ENCODE assay signal across 14 cellular contexts in genomic region chr21:36909423-36909822, GRCh38. TPM values are rescaled to one million over a fixed set of nuclear protein-coding genes. Genes with fewer than 3 reads are reported as not detected.
DNase-seq lines count a peak whose midpoint lies in the region; FAIRE-seq and TF ChIP-seq lines count a peak whose summit lies in the region.
"Had no signal": no experiment of that assay in that cellular context is flagged by ENCODE, and none has a peak within 500 bp of the region (broad histone marks: within the 10 kb centered on the region; RNA-seq: fewer than 3 reads in every experiment).

No MANE protein-coding gene starts in this region.

- no peak overlapping the region for H2BK12ac ChIP-seq in trophoblast cell (ENCODE audit: low read length)

- no peak overlapping the region for H4K91ac ChIP-seq in trophoblast cell (ENCODE audit: low read depth, low read length)

- H3K18ac ChIP-seq in trophoblast cell (ENCODE audit: low read length), result no peak overlapping the region

- no peak overlapping the region for H2AK5ac ChIP-seq in trophoblast cell (ENCODE audit: low read length)

- no peak overlapping the region for H3K9ac ChIP-seq in trophoblast cell (ENCODE audit: low read length)

- WGBS in trophoblast cell (ENCODE audit: extremely low coverage, insufficient coverage, insufficient read length), result no CpG with 5 or more reads among the region's 5 CpGs

- H3K4me1 ChIP-seq in osteoblast (ENCODE audit: insufficient read depth, low read length), result peaks cover 21% of the 10 kb centered on the region
- H3K4me1 ChIP-seq in trophoblast cell (ENCODE audit: control insufficient read depth in 1 of 2, insufficient read depth in 2 of 2, low read length in 2 of 2), result no peaks in the 10 kb centered on the region

- no peak overlapping the region for H3K4me3 Mint-ChIP-seq in activated naive CD4-positive, alpha-beta T cell treated with anti-CD3 and anti-CD28 coated beads for 36 hours
- no peak overlapping the region for H3K4me3 Mint-ChIP-seq in activated naive CD4-positive, alpha-beta T cell treated with anti-CD3 and anti-CD28 coated beads, Interleukin-2, amount 10 ng/mL, durations not matched to agents 7 days and 5 days
- H3K4me3 Mint-ChIP-seq: GM23338, memory B cell had no signal

- CTCF ChIA-PET in activated naive CD4-positive, alpha-beta T cell treated with anti-CD3 and anti-CD28 coated beads for 36 hours (lab: Charles Lee), result no interaction called here
- CTCF ChIA-PET in activated naive CD4-positive, alpha-beta T cell treated with anti-CD3 and anti-CD28 coated beads, Interleukin-2, amount 10 ng/mL, durations not matched to agents 7 days and 5 days (lab: Charles Lee), result no interaction called here

- H3K4me2 ChIP-seq in osteoblast (ENCODE audit: insufficient read depth, low read length), result peak overlapping the region; percentile 32
- no peak overlapping the region for H3K4me2 ChIP-seq in trophoblast cell (ENCODE audit: low read length)
- H3K4me2 ChIP-seq: GM23338 had no signal

- DNase-seq in activated naive CD4-positive, alpha-beta T cell treated with anti-CD3 and anti-CD28 coated beads for 36 hours, result no peak
- no peak for DNase-seq in activated naive CD4-positive, alpha-beta T cell treated with anti-CD3 and anti-CD28 coated beads, Interleukin-2, amount 10 ng/mL, durations not matched to agents 7 days and 5 days
- DNase-seq in NCI-H460 (ENCODE audit: extremely low read depth, low read depth) (peak; percentile 9), bronchial epithelial cell (ENCODE audit: low read depth) (peak; percentile 27), osteoblast (ENCODE audit: insufficient read length, low spot score, missing footprints) (no peak), trophoblast cell (no peak), SW480 (ENCODE audit: low spot score) (no peak), frontal cortex (ENCODE audit: low spot score in 2 of 2) (no peak)
- DNase-seq: aorta, NCI-H1092 treated with DMSO at 0.1 percent for 48 hours, occipital lobe, WERI-Rb-1 had no signal

- TF ChIP-seq CTCF in bronchial epithelial cell (IDR thresholded peaks at IDR 0.05; ENCODE audit: insufficient read depth, low read length, severe bottlenecking) (no peak), osteoblast (IDR thresholded peaks at IDR 0.05; ENCODE audit: extremely low read depth, low read depth, low read length) (no peak)

- H3K27me3 Mint-ChIP-seq in activated naive CD4-positive, alpha-beta T cell treated with anti-CD3 and anti-CD28 coated beads for 36 hours (ENCODE audit: low read depth), result no peaks in the 10 kb centered on the region
- H3K27me3 Mint-ChIP-seq in activated naive CD4-positive, alpha-beta T cell treated with anti-CD3 and anti-CD28 coated beads, Interleukin-2, amount 10 ng/mL, durations not matched to agents 7 days and 5 days, result no peaks in the 10 kb centered on the region
- H3K27me3 Mint-ChIP-seq: memory B cell had no signal

- H4K20me1 ChIP-seq in osteoblast (ENCODE audit: insufficient read depth, low read length), result no peaks in the 10 kb centered on the region

- peak overlapping the region; percentile 63 for H3K27ac Mint-ChIP-seq in activated naive CD4-positive, alpha-beta T cell treated with anti-CD3 and anti-CD28 coated beads for 36 hours
- no peak overlapping the region for H3K27ac Mint-ChIP-seq in activated naive CD4-positive, alpha-beta T cell treated with anti-CD3 and anti-CD28 coated beads, Interleukin-2, amount 10 ng/mL, durations not matched to agents 7 days and 5 days
- H3K27ac Mint-ChIP-seq: GM23338, memory B cell had no signal

- H3K23ac ChIP-seq in trophoblast cell (ENCODE audit: low read length), result no peak overlapping the region

- H2BK120ac ChIP-seq in trophoblast cell (ENCODE audit: insufficient read depth, low read length, poor library complexity), result no peak overlapping the region

- H4K8ac ChIP-seq in trophoblast cell (ENCODE audit: low read depth, low read length), result no peak overlapping the region

- H3K4me1 Mint-ChIP-seq in activated naive CD4-positive, alpha-beta T cell treated with anti-CD3 and anti-CD28 coated beads for 36 hours (ENCODE audit: low read depth), result peaks cover 15% of the 10 kb centered on the region
- H3K4me1 Mint-ChIP-seq in activated naive CD4-positive, alpha-beta T cell treated with anti-CD3 and anti-CD28 coated beads, Interleukin-2, amount 10 ng/mL, durations not matched to agents 7 days and 5 days, result no peaks in the 10 kb centered on the region

- no peak overlapping the region for H2BK5ac ChIP-seq in trophoblast cell (ENCODE audit: low read depth, low read length, poor library complexity)

- H3K27ac ChIP-seq in osteoblast (ENCODE audit: low read depth, low read length), result peak overlapping the region; percentile 99
- H3K27ac ChIP-seq in trophoblast cell (ENCODE audit: low read depth, low read length), result no peak overlapping the region
- H3K27ac ChIP-seq: WERI-Rb-1 had no signal

- no peak overlapping the region for H2AFZ ChIP-seq in osteoblast (ENCODE audit: low read length)
- no peak overlapping the region for H2AFZ ChIP-seq in trophoblast cell (ENCODE audit: insufficient read depth, low read length, poor library complexity)
- H2AFZ ChIP-seq: GM23338 had no signal

- H3K9me3 Mint-ChIP-seq in activated naive CD4-positive, alpha-beta T cell treated with anti-CD3 and anti-CD28 coated beads for 36 hours, result no peaks in the 10 kb centered on the region
- H3K9me3 Mint-ChIP-seq in activated naive CD4-positive, alpha-beta T cell treated with anti-CD3 and anti-CD28 coated beads, Interleukin-2, amount 10 ng/mL, durations not matched to agents 7 days and 5 days, result no peaks in the 10 kb centered on the region
- H3K9me3 Mint-ChIP-seq: GM23338, memory B cell had no signal

- no peaks in the 10 kb centered on the region for H3K36me3 Mint-ChIP-seq in activated naive CD4-positive, alpha-beta T cell treated with anti-CD3 and anti-CD28 coated beads for 36 hours (ENCODE audit: low read depth)
- H3K36me3 Mint-ChIP-seq in activated naive CD4-positive, alpha-beta T cell treated with anti-CD3 and anti-CD28 coated beads, Interleukin-2, amount 10 ng/mL, durations not matched to agents 7 days and 5 days, result no peaks in the 10 kb centered on the region

- H3K27me3 ChIP-seq in bronchial epithelial cell (ENCODE audit: control insufficient read depth, insufficient read depth, low read length) (no peaks in the 10 kb centered on the region), osteoblast (ENCODE audit: insufficient read depth, low read length) (no peaks in the 10 kb centered on the region), trophoblast cell (ENCODE audit: insufficient read depth, low read length) (no peaks in the 10 kb centered on the region)

- FAIRE-seq in bronchial epithelial cell (lab: Jason Lieb, UNC), result no peak
- FAIRE-seq in frontal cortex (lab: Jason Lieb, UNC), result no peak

- peaks cover 13% of the 10 kb centered on the region for H3K79me2 ChIP-seq in osteoblast (ENCODE audit: insufficient read depth, low read length)
- H3K79me2 ChIP-seq in trophoblast cell (ENCODE audit: control insufficient read depth, insufficient read depth, low read length, poor library complexity), result no peaks in the 10 kb centered on the region

- H3K4me3 ChIP-seq in bronchial epithelial cell (ENCODE audit: low read depth, low read length), result no peak overlapping the region
- no peak overlapping the region for H3K4me3 ChIP-seq in osteoblast (ENCODE audit: insufficient read depth, low read length)
- no peak overlapping the region for H3K4me3 ChIP-seq in trophoblast cell (ENCODE audit: low read depth, low read length)
- H3K4me3 ChIP-seq: GM23338 had no signal

- H3K4ac ChIP-seq in trophoblast cell (ENCODE audit: low read depth, low read length), result no peak overlapping the region

- H3K9me3 ChIP-seq in osteoblast (ENCODE audit: low read depth, low read length), result no peaks in the 10 kb centered on the region
- no peaks in the 10 kb centered on the region for H3K9me3 ChIP-seq in trophoblast cell (ENCODE audit: insufficient read depth, low read depth, low read length)

- no peak overlapping the region for H3K14ac ChIP-seq in trophoblast cell (ENCODE audit: low read length)

- no peak overlapping the region for H4K12ac ChIP-seq in trophoblast cell (ENCODE audit: low read depth, low read length)

- H3K79me1 ChIP-seq in trophoblast cell (ENCODE audit: low read length), result no peaks in the 10 kb centered on the region

- intact Hi-C loops in activated naive CD4-positive, alpha-beta T cell treated with anti-CD3 and anti-CD28 coated beads for 36 hours (cut with micrococcal nuclease), result no loop called here

- H3K36me3 ChIP-seq in bronchial epithelial cell (ENCODE audit: control insufficient read depth, insufficient read depth, low read length) (no peaks in the 10 kb centered on the region), osteoblast (ENCODE audit: insufficient read depth, low read length) (no peaks in the 10 kb centered on the region), trophoblast cell (ENCODE audit: control insufficient read depth in 1 of 2, insufficient read depth in 2 of 2, low read length in 2 of 2) (no peaks in the 10 kb centered on the region)
- H3K36me3 ChIP-seq: WERI-Rb-1 had no signal

RNA-seq across cellular contexts. Expression of gene HLCS, which starts 57.0 kb away (rescaled TPM):
- total RNA-seq in activated naive CD4-positive, alpha-beta T cell treated with anti-CD3 and anti-CD28 coated beads for 36 hours, result 10 to 100 TPM; 12.5 to 12.6 TPM
- total RNA-seq in NCI-H460 (2014; rRNA removed; shearing (Covaris generic)), result 25.8 and 29.2 TPM in 2 replicates
- polyA plus RNA-seq in NCI-H460 (2014; cell fraction: nucleus; rRNA removed), result 11.2 and 14.1 TPM in 2 replicates
- total RNA-seq in bronchial epithelial cell (26.3 and 32.1 TPM in 2 replicates), osteoblast (51.9 and 59.7 TPM in 2 replicates), frontal cortex (23.2 TPM)
- polyA plus RNA-seq in trophoblast cell (2013), result 6.7 and 7.1 TPM in 2 replicates

Comparison
In these comparisons a context has a peak if more than half of its experiments do, and no peak if none do; other contexts are left out.
1. DNase-seq: peak in NCI-H460 (single experiment) and bronchial epithelial cell (single experiment); none in activated naive CD4-positive, alpha-beta T cell treated with anti-CD3 and anti-CD28 coated beads for 36 hours (single experiment), activated naive CD4-positive, alpha-beta T cell treated with anti-CD3 and anti-CD28 coated beads, Interleukin-2, amount 10 ng/mL, durations not matched to agents 7 days and 5 days (single experiment), osteoblast (single experiment), trophoblast cell (0 of 2), SW480 (single experiment) and frontal cortex (0 of 2).